ENCODE assay signal across 8 cellular contexts in the genomic region with DNA sequence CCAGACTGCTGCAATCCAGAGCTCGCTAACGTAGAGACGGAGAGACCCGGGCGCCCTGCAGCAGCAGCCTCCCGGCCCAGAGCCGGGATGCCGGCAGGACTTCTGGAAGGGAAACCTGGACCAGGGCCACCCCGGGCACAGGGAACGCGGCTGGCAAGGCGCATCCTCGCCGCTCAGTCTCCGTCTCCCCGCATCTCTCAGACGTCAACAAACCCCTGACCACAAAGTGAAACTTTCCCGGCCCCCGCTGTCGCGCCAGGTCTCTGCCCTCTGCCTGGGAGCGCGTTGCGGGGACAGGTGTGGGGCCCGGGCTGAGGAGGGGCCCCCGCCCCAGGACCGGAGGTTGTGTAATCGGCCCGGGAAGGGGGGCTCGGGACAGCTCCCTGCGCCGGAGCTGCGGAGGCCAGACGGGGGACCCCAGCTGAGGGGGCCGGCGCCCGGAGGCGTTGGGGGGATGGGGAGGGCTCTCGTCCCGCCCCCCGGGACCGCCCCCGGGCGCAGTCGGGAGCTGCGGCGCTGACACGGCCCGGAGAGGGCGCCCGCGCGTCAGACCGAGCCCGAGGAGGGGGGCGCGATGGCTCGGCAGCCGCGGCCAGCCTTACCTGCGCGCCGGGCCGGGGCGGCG.
DNase-seq lines count a peak whose midpoint lies in the region; ATAC-seq and TF ChIP-seq lines count a peak whose summit lies in the region.

No MANE protein-coding gene starts in this region.

- peaks cover 36% of the 10 kb centered on the region for H3K4me1 Mint-ChIP-seq in activated CD4-positive, alpha-beta T cell treated with anti-CD3 and anti-CD28 coated beads for 36 hours

- peaks cover 8% of the 10 kb centered on the region for H3K27me3 ChIP-seq in IMR-90 (ENCODE audit: control insufficient read depth, insufficient read depth, low read length)
- H3K27me3 ChIP-seq in RWPE2 (ENCODE audit: insufficient read depth, poor library complexity, severe bottlenecking), result no peaks in the 10 kb centered on the region
- no peaks in the 10 kb centered on the region for H3K27me3 ChIP-seq in kidney epithelial cell (ENCODE audit: control insufficient read depth, insufficient read depth, low read length)

- H2BK5ac ChIP-seq in IMR-90 (ENCODE audit: low read depth, low read length, poor library complexity, severe bottlenecking), result no peak overlapping the region

- peak; percentile 78 for ATAC-seq in activated CD4-positive, alpha-beta T cell treated with anti-CD3 and anti-CD28 coated beads for 36 hours
- ATAC-seq in GM21737 (IDR thresholded peaks at IDR 0.05; ENCODE audit: unreplicated experiment) (peak; percentile 67), IMR-90 (ENCODE audit: low read depth) (peak; percentile 92), RWPE2 (ENCODE audit: low read depth) (peak; percentile 71)

- CTCF ChIA-PET in activated CD4-positive, alpha-beta T cell treated with anti-CD3 and anti-CD28 coated beads for 36 hours (lab: Charles Lee), result interaction anchor here (1.9 kb wide), 1 partner anchor 223 kb away, joined by 7 read pairs; no protein-coding TSS in a partner anchor
- CTCF ChIA-PET in IMR-90 (lab: Yijun Ruan, JAX), result interaction anchor here (0.9 kb wide), 1 partner anchor 21 kb away, joined by 3 read pairs; no protein-coding TSS in a partner anchor

- peak; percentile 70 for DNase-seq in activated CD4-positive, alpha-beta T cell treated with anti-CD3 and anti-CD28 coated beads for 36 hours
- no peak for DNase-seq in activated CD4-positive, alpha-beta T cell treated with anti-CD3 and anti-CD28 coated beads for 1 hour
- DNase-seq in IMR-90 (peak; percentile 42), RWPE2 (ENCODE audit: low spot score) (peak; percentile 59), caudate nucleus (lab: John Stamatoyannopoulos, UW) (peak in 54 of 61 donors; percentile 12 to 92 (median 73)), kidney epithelial cell (ENCODE audit: low read depth) (peak; percentile 14)
- DNase-seq in stimulated activated CD4-positive, alpha-beta T cell treated with anti-CD3 and anti-CD28 coated beads, Interleukin-15, amount 100 ng/mL, for 48 hours (ENCODE audit: low read depth in 2 of 2), result peak; percentile 10 to 22

- H2AK5ac ChIP-seq in IMR-90 (ENCODE audit: low read depth, low read length), result no peak overlapping the region

- H4K91ac ChIP-seq in IMR-90 (ENCODE audit: insufficient read depth, low read depth, low read length), result no peak overlapping the region

- no TSS peak for BruUV-seq in IMR-90 (replicated peaks; lab: Mats Ljungman, UMichigan)

- H3K56ac ChIP-seq in IMR-90 (ENCODE audit: extremely low read depth, insufficient read depth, low read length), result no peak overlapping the region

- peak overlapping the region; percentile 92 for H2AFZ ChIP-seq in IMR-90 (replicated peaks; ENCODE audit: low read length, poor library complexity)

- H3K9me3 ChIP-seq in IMR-90 (ENCODE audit: control insufficient read depth, insufficient read depth, low read length) (no peaks in the 10 kb centered on the region), RWPE2 (ENCODE audit: severe bottlenecking) (no peaks in the 10 kb centered on the region)

- H3K27ac Mint-ChIP-seq in activated CD4-positive, alpha-beta T cell treated with anti-CD3 and anti-CD28 coated beads for 36 hours, result peak overlapping the region; percentile 65

- peak overlapping the region; percentile 75 for H3K4me3 Mint-ChIP-seq in activated CD4-positive, alpha-beta T cell treated with anti-CD3 and anti-CD28 coated beads for 36 hours

- H2BK20ac ChIP-seq in IMR-90 (ENCODE audit: low read depth, low read length), result no peak overlapping the region

- no peak overlapping the region for H2AK9ac ChIP-seq in IMR-90 (replicated peaks; ENCODE audit: low read depth, low read length, poor library complexity)

- H3K9ac ChIP-seq in IMR-90 (ENCODE audit: low read depth, low read length), result peak overlapping the region; percentile 22

- peak overlapping the region; percentile 89 for H3K4me2 ChIP-seq in IMR-90 (ENCODE audit: low read depth, low read length)

- no peak overlapping the region for H4K5ac ChIP-seq in IMR-90 (ENCODE audit: low read depth, low read length)

- no peak overlapping the region for H3K14ac ChIP-seq in IMR-90 (replicated peaks; ENCODE audit: low read depth, low read length)

- H3K27ac ChIP-seq in IMR-90 (ENCODE audit: insufficient read depth, low read length) (peak overlapping the region; percentile 10; the same call in 1 of the 2 replicates), RWPE2 (ENCODE audit: poor library complexity, severe bottlenecking) (peak overlapping the region; percentile 22), caudate nucleus (ENCODE audit: low read depth, low read length) (peak overlapping the region; percentile 89)

- no peak overlapping the region for H2BK120ac ChIP-seq in IMR-90 (ENCODE audit: low read depth, low read length)

- H4K8ac ChIP-seq in IMR-90 (ENCODE audit: low read depth in 2 of 2, low read length in 2 of 2), result no peak overlapping the region

- intact Hi-C loops in activated CD4-positive, alpha-beta T cell treated with anti-CD3 and anti-CD28 coated beads for 36 hours (cut with DNase I, micrococcal nuclease), result loop anchor here (1.0 to 10.0 kb wide), 15 partner anchors 18 to 811 kb away; partner anchors contain the start of genes CCDC30 (in 1 of the 2), FOXO6 (in 1 of the 2), HIVEP3 (in 1 of the 2) and ZNF691 (in 1 of the 2)
- intact Hi-C loops in IMR-90 (cut with micrococcal nuclease), result loop anchor here (1.0 to 5.0 kb wide), 2 partner anchors 118 to 461 kb away; partner anchors contain the start of gene HIVEP3

- WGBS in IMR-90 (ENCODE audit: extremely low coverage in 2 of 2, insufficient read length in 1 of 2), 2 experiments, result 0% methylated on average over 13 of the region's 66 CpGs; no CpG with 5 or more reads in 1 of the 2 experiments

- H3K36me3 ChIP-seq in IMR-90 (ENCODE audit: control insufficient read depth, insufficient read depth, low read length) (no peaks in the 10 kb centered on the region), RWPE2 (ENCODE audit: low read depth) (no peaks in the 10 kb centered on the region), kidney epithelial cell (ENCODE audit: control insufficient read depth, insufficient read depth, low read length) (no peaks in the 10 kb centered on the region)

- H3K9me3 Mint-ChIP-seq in activated CD4-positive, alpha-beta T cell treated with anti-CD3 and anti-CD28 coated beads for 36 hours (ENCODE audit: low read depth), result no peaks in the 10 kb centered on the region

- no peak for TF ChIP-seq POLR2A in IMR-90 (IDR thresholded peaks at IDR 0.05; ENCODE audit: low read depth, low read length)

- H3K4ac ChIP-seq in IMR-90 (ENCODE audit: low read depth, low read length), result no peak overlapping the region

- H3K4me1 ChIP-seq in IMR-90 (ENCODE audit: control insufficient read depth, insufficient read depth, low read length) (peaks cover 5% of the 10 kb centered on the region), RWPE2 (ENCODE audit: insufficient read depth, poor library complexity, severe bottlenecking) (peaks cover 2% of the 10 kb centered on the region)

- peaks cover 0 to 3% of the 10 kb centered on the region in 2 experiments; a peak in 2 of 4 replicates for H3K79me1 ChIP-seq in IMR-90 (ENCODE audit: low read depth in 1 of 2, low read length in 2 of 2)

- in situ Hi-C loops in IMR-90 (cut with MboI; ENCODE audit: low sequenced_read_pairs), result no loop called here

- H2BK15ac ChIP-seq in IMR-90 (ENCODE audit: low read depth, low read length), result no peak overlapping the region

- POLR2A ChIA-PET in activated CD4-positive, alpha-beta T cell treated with anti-CD3 and anti-CD28 coated beads for 36 hours (lab: Charles Lee), result interaction anchor here (0.9 kb wide), 1 partner anchor 115 kb away, joined by 3 read pairs; no protein-coding TSS in a partner anchor
- POLR2A ChIA-PET in IMR-90 (lab: Charles Lee; ENCODE audit: unreplicated experiment), result interaction anchor here (0.6 kb wide), 1 partner anchor 107 kb away, joined by 3 read pairs; no protein-coding TSS in a partner anchor

- H3K4me3 ChIP-seq in IMR-90 (ENCODE audit: insufficient read depth, low read depth, low read length) (peak overlapping the region; percentile 84), RWPE2 (ENCODE audit: severe bottlenecking) (peak overlapping the region; percentile 90), kidney epithelial cell (ENCODE audit: low read depth, low read length) (peak overlapping the region; percentile 80)

- peak; percentile 2; the same call in 1 of the 2 replicates for TF ChIP-seq RAD21 in IMR-90 (IDR thresholded peaks at IDR 0.05; ENCODE audit: low read length)

- H3K36me3 Mint-ChIP-seq in activated CD4-positive, alpha-beta T cell treated with anti-CD3 and anti-CD28 coated beads for 36 hours (ENCODE audit: low read depth), result no peaks in the 10 kb centered on the region

- H3K18ac ChIP-seq in IMR-90 (ENCODE audit: low read depth, low read length), result no peak overlapping the region; the same call in 1 of the 2 replicates

- H3K9me1 ChIP-seq in IMR-90 (ENCODE audit: insufficient read depth, low read length), result no peaks in the 10 kb centered on the region

- no peaks in the 10 kb centered on the region for H4K20me1 ChIP-seq in IMR-90 (ENCODE audit: insufficient read depth, low read length)

- H3K23ac ChIP-seq in IMR-90 (ENCODE audit: low read depth, low read length), result 0 out of 2 replicates have a peak overlapping the region, but pooled peaks have one; percentile 12

- dilution Hi-C loops in IMR-90 (cut with HindIII; ENCODE audit: low sequenced_read_pairs, unreplicated experiment), result no loop called here

- H3K27me3 Mint-ChIP-seq in activated CD4-positive, alpha-beta T cell treated with anti-CD3 and anti-CD28 coated beads for 36 hours, result no peaks in the 10 kb centered on the region

- TF ChIP-seq CTCF in IMR-90 (conservative IDR thresholded peaks at IDR 0.05; ENCODE audit: low read depth, low read length) (peak; percentile 49), RWPE2 (IDR thresholded peaks at IDR 0.05; ENCODE audit: poor library complexity, severe bottlenecking) (peak; percentile 83), kidney epithelial cell (IDR thresholded peaks at IDR 0.05; ENCODE audit: insufficient read depth, low read length, poor library complexity, severe bottlenecking) (no peak)

TF ChIP-seq in IMR-90, 13 proteins besides CTCF, POLR2A, EP300 and RAD21 (continues in another document):
- no peak for TF ChIP-seq MXI1 (IDR thresholded peaks at IDR 0.05; ENCODE audit: borderline replicate concordance, low read depth, low read length)
- TF ChIP-seq FOS (IDR thresholded peaks at IDR 0.05; ENCODE audit: low read depth, low read length), result no peak
- TF ChIP-seq RFX5 (IDR thresholded peaks at IDR 0.05; ENCODE audit: low read depth, low read length), result no peak
- TF ChIP-seq, protein P1, sequence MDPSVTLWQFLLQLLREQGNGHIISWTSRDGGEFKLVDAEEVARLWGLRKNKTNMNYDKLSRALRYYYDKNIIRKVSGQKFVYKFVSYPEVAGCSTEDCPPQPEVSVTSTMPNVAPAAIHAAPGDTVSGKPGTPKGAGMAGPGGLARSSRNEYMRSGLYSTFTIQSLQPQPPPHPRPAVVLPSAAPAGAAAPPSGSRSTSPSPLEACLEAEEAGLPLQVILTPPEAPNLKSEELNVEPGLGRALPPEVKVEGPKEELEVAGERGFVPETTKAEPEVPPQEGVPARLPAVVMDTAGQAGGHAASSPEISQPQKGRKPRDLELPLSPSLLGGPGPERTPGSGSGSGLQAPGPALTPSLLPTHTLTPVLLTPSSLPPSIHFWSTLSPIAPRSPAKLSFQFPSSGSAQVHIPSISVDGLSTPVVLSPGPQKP (IDR thresholded peaks at IDR 0.05; ENCODE audit: borderline replicate concordance, low read depth, low read length), result no peak
- TF ChIP-seq NFE2L2 (IDR thresholded peaks at IDR 0.05; ENCODE audit: low read depth, low read length), result no peak

Comparison
In these comparisons a context has a peak if more than half of its experiments do, and no peak if none do; other contexts are left out.
1. H3K27ac ChIP-seq: peak in every context shown above with its lines; median percentile 89 in caudate nucleus; 22 in RWPE2; 10 in IMR-90.